ENCODE assay signal across 26 cellular contexts in the genomic region with DNA sequence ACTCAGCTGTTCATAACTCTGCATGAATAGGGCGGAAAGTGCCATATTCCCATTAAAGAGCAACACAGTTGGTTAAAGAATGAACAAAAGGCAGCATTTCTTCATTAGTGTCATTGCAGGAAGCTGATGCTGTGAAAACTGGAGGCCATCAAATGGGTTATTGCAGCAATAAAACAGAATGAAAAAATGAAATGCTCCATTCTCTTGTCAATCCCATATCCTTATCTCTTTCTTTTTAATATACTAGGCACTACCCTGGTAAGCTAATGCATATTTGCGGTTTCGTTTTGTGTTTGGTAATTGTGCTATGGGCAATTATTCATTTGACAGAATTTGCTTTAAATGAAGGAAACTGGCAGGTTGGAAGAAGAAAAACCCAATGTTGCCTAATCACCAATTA.
"Had no signal": no experiment of that assay in that cellular context is flagged by ENCODE, and none has a peak within 500 bp of the region (broad histone marks: within the 10 kb centered on the region; RNA-seq: fewer than 3 reads in every experiment).

No MANE protein-coding gene starts in this region.

- H3K36me3 ChIP-seq: colonic mucosa, esophagus squamous epithelium, gastrocnemius medialis, heart right ventricle, left lung, lower lobe of right lung had no signal

- H3K4me3 ChIP-seq: colonic mucosa, esophagus squamous epithelium, gastrocnemius medialis, heart right ventricle, left lung, lower lobe of right lung had no signal

- H3K4me3 Mint-ChIP-seq: dendritic cell treated with granulocyte-macrophage colony-stimulating factor and Interleukin-4, amounts not matched to agents 40 ng/mL and 50 ng/mL, for 4 days; effector memory CD8-positive, alpha-beta T cell; endodermal cell; mesothelial cell of epicardium; naive thymus-derived CD4-positive, alpha-beta T cell had no signal

- H3K9me3 ChIP-seq: colonic mucosa, esophagus squamous epithelium, gastrocnemius medialis, heart right ventricle, left lung, lower lobe of right lung had no signal

- H3K27me3 ChIP-seq: colonic mucosa, gastrocnemius medialis, left lung had no signal

- H3K4me1 Mint-ChIP-seq: mesothelial cell of epicardium had no signal

- H3K9me3 Mint-ChIP-seq: dendritic cell treated with granulocyte-macrophage colony-stimulating factor and Interleukin-4, amounts not matched to agents 40 ng/mL and 50 ng/mL, for 4 days; effector memory CD8-positive, alpha-beta T cell; endodermal cell; mesothelial cell of epicardium had no signal

- H3K27ac Mint-ChIP-seq: dendritic cell treated with granulocyte-macrophage colony-stimulating factor and Interleukin-4, amounts not matched to agents 40 ng/mL and 50 ng/mL, for 4 days; effector memory CD8-positive, alpha-beta T cell; endodermal cell; mesothelial cell of epicardium; naive thymus-derived CD4-positive, alpha-beta T cell had no signal

- H3K4me1 ChIP-seq: colonic mucosa, gastrocnemius medialis, left lung, lower lobe of right lung had no signal

- H3K27ac ChIP-seq: colonic mucosa, epithelial cell of prostate, esophagus squamous epithelium, gastrocnemius medialis, heart right ventricle, left lung, lower lobe of right lung had no signal

- DNase-seq: colonic mucosa; cortex of kidney; effector CD8-positive, alpha-beta T cell; effector memory CD8-positive, alpha-beta T cell; endodermal cell; erythroblast; esophagus squamous epithelium; foreskin fibroblast; foreskin melanocyte; gastrocnemius medialis; glutamatergic neuron; head of caudate nucleus; heart right ventricle; hippocampal formation; islet precursor cell; kidney; kidney glomerular epithelial cell; left lung; left ventricle myocardium superior; lower lobe of right lung; mesenchymal stem cell; naive thymus-derived CD4-positive, alpha-beta T cell had no signal

- ATAC-seq: effector memory CD8-positive, alpha-beta T cell; esophagus mucosa; gastrocnemius medialis; heart right ventricle; left lung; left ventricle myocardium superior; lower lobe of right lung; naive thymus-derived CD4-positive, alpha-beta T cell had no signal

- H3K36me3 Mint-ChIP-seq: mesothelial cell of epicardium; naive thymus-derived CD4-positive, alpha-beta T cell had no signal
